ENCODE assay signal across 1 cellular context in the genomic region with DNA sequence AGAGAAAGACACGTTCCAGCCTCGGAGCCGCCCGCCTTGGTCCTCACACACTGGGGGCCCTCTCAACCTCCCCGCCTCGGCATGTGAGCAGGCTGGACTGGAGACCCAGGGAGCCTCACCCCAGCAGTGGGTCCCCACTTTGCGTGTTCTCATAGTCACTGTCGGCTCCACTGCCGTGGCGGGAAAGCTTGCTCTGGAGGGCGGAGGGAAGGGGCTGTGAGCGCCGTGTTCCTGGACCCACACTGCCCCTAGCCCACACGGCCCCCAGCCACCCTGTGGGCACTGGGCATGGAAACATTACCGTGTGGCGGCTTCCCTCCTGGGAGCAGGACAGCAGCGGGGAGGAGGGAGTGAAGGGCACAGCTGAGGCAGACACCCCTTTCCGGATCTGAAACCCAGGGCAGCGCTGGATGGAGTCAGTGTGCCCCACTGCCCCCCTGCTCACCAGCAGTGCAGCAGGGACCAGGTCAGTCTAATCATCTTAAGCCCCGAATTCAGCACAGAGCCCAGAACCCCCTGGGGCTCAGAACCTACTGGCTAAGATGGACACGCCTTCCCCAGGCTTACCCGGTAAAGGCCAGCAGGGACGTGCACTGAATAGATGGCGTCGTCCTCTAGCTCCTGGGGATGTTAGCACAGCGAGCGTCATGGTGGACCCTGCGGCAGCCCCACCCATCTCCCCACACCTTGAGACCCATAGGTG.
A peak's percentile ranks its signal among the peaks of the same experiment; 100 is the strongest.
TF ChIP-seq lines count a peak whose summit lies in the region.

No MANE protein-coding gene starts in this region.

TF ChIP-seq in HepG2, 621 proteins besides CTCF, POLR2A, EP300 and RAD21 (continues in another document):
- TF ChIP-seq CCDC6 (CRISPR knock-in tag; IDR thresholded peaks at IDR 0.05) (peak; percentile 10; the same call in 1 of the 2 replicates), ZNF660 (CRISPR knock-in tag; IDR thresholded peaks at IDR 0.05; ENCODE audit: borderline replicate concordance, low read depth) (no peak), SP4 (CRISPR knock-in tag; IDR thresholded peaks at IDR 0.05) (peak; percentile 23; the same call in 1 of the 2 replicates), ZNF749 (CRISPR knock-in tag; IDR thresholded peaks at IDR 0.05; ENCODE audit: borderline replicate concordance) (no peak), SMARCC2 (IDR thresholded peaks at IDR 0.05) (no peak), CENPX (CRISPR knock-in tag; IDR thresholded peaks at IDR 0.05) (no peak), RBAK (CRISPR knock-in tag; IDR thresholded peaks at IDR 0.05) (no peak), HNRNPL (IDR thresholded peaks at IDR 0.05; ENCODE audit: low read depth, low read length) (0 out of 2 replicates have a peak, but pooled peaks have one; percentile 47), ZNF282 (IDR thresholded peaks at IDR 0.05; ENCODE audit: partially characterized antibody) (no peak), ZKSCAN5 (CRISPR knock-in tag; IDR thresholded peaks at IDR 0.05) (no peak), NR2F2 (IDR thresholded peaks at IDR 0.05; ENCODE audit: borderline replicate concordance, low read depth) (no peak; the same call in 1 of the 2 replicates), EZH2 (conservative IDR thresholded peaks at IDR 0.05; ENCODE audit: low read depth, low read length) (no peak), ZNF557 (CRISPR knock-in tag; IDR thresholded peaks at IDR 0.05) (no peak), RELA (CRISPR knock-in tag; IDR thresholded peaks at IDR 0.05) (no peak), NRL (CRISPR knock-in tag; IDR thresholded peaks at IDR 0.05; ENCODE audit: borderline replicate concordance) (0 out of 2 replicates have a peak, but pooled peaks have one; percentile 21), ZNF367 (CRISPR knock-in tag; IDR thresholded peaks at IDR 0.05; ENCODE audit: borderline replicate concordance) (no peak), JUND (CRISPR knock-in tag; IDR thresholded peaks at IDR 0.05) (no peak), NONO (IDR thresholded peaks at IDR 0.05) (no peak), NONO (CRISPR knock-in tag; conservative IDR thresholded peaks at IDR 0.05) (no peak), ETV5 (CRISPR knock-in tag; IDR thresholded peaks at IDR 0.05; ENCODE audit: borderline replicate concordance) (no peak), ZNF607 (CRISPR knock-in tag; IDR thresholded peaks at IDR 0.05; ENCODE audit: borderline replicate concordance) (no peak), ZNF431 (CRISPR knock-in tag; IDR thresholded peaks at IDR 0.05; ENCODE audit: borderline replicate concordance, low read depth) (no peak), ZNF33B (CRISPR knock-in tag; IDR thresholded peaks at IDR 0.05) (no peak), NFE2L1 (CRISPR knock-in tag; IDR thresholded peaks at IDR 0.05; ENCODE audit: borderline replicate concordance) (no peak), HOXA7 (CRISPR knock-in tag; IDR thresholded peaks at IDR 0.05) (no peak), ZFP36L2 (CRISPR knock-in tag; IDR thresholded peaks at IDR 0.05) (no peak), ZNF790 (CRISPR knock-in tag; IDR thresholded peaks at IDR 0.05; ENCODE audit: borderline replicate concordance) (no peak), ZNF205 (CRISPR knock-in tag; IDR thresholded peaks at IDR 0.05) (no peak), SIX4 (CRISPR knock-in tag; IDR thresholded peaks at IDR 0.05) (no peak), NCOA2 (CRISPR knock-in tag; IDR thresholded peaks at IDR 0.05) (no peak), ZMAT3 (CRISPR knock-in tag; conservative IDR thresholded peaks at IDR 0.05) (no peak), TEAD3 (CRISPR knock-in tag; optimal IDR thresholded peaks at IDR 0.05; ENCODE audit: borderline replicate concordance) (no peak), NR2C2 (CRISPR knock-in tag; IDR thresholded peaks at IDR 0.05; ENCODE audit: borderline replicate concordance) (no peak), ZNF761 (CRISPR knock-in tag; conservative IDR thresholded peaks at IDR 0.05) (no peak), PAWR (CRISPR knock-in tag; IDR thresholded peaks at IDR 0.05; ENCODE audit: borderline replicate concordance) (no peak), AGO2 (optimal IDR thresholded peaks at IDR 0.05; ENCODE audit: low read depth, low read length) (peak; percentile 1), TCF7 (IDR thresholded peaks at IDR 0.05; ENCODE audit: low read depth) (no peak), MIXL1 (CRISPR knock-in tag; IDR thresholded peaks at IDR 0.05) (no peak), ZSCAN9 (CRISPR knock-in tag; IDR thresholded peaks at IDR 0.05; ENCODE audit: borderline replicate concordance) (no peak), NFKBIZ (CRISPR knock-in tag; IDR thresholded peaks at IDR 0.05) (no peak), ZNF24 (IDR thresholded peaks at IDR 0.05) (no peak), ZNF33A (CRISPR knock-in tag; IDR thresholded peaks at IDR 0.05; ENCODE audit: borderline replicate concordance) (no peak), MYC (CRISPR knock-in tag; IDR thresholded peaks at IDR 0.05; ENCODE audit: borderline replicate concordance) (0 out of 2 replicates have a peak, but pooled peaks have one; percentile 8), SPEN (CRISPR knock-in tag; IDR thresholded peaks at IDR 0.05; ENCODE audit: low read depth) (no peak)
- TF ChIP-seq, protein P1, sequence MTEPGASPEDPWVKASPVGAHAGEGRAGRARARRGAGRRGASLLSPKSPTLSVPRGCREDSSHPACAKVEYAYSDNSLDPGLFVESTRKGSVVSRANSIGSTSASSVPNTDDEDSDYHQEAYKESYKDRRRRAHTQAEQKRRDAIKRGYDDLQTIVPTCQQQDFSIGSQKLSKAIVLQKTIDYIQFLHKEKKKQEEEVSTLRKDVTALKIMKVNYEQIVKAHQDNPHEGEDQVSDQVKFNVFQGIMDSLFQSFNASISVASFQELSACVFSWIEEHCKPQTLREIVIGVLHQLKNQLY (CRISPR knock-in tag; IDR thresholded peaks at IDR 0.05), result no peak
- TF ChIP-seq, protein P2, sequence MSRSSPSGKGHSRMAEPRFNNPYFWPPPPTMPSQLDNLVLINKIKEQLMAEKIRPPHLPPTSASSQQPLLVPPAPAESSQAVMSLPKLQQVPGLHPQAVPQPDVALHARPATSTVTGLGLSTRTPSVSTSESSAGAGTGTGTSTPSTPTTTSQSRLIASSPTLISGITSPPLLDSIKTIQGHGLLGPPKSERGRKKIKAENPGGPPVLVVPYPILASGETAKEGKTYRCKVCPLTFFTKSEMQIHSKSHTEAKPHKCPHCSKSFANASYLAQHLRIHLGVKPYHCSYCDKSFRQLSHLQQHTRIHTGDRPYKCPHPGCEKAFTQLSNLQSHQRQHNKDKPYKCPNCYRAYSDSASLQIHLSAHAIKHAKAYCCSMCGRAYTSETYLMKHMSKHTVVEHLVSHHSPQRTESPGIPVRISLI (CRISPR knock-in tag; IDR thresholded peaks at IDR 0.05; ENCODE audit: borderline replicate concordance), result no peak
- TF ChIP-seq, protein P3, sequence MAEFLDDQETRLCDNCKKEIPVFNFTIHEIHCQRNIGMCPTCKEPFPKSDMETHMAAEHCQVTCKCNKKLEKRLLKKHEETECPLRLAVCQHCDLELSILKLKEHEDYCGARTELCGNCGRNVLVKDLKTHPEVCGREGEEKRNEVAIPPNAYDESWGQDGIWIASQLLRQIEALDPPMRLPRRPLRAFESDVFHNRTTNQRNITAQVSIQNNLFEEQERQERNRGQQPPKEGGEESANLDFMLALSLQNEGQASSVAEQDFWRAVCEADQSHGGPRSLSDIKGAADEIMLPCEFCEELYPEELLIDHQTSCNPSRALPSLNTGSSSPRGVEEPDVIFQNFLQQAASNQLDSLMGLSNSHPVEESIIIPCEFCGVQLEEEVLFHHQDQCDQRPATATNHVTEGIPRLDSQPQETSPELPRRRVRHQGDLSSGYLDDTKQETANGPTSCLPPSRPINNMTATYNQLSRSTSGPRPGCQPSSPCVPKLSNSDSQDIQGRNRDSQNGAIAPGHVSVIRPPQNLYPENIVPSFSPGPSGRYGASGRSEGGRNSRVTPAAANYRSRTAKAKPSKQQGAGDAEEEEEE (CRISPR knock-in tag; IDR thresholded peaks at IDR 0.05; ENCODE audit: borderline replicate concordance), result no peak
- TF ChIP-seq, protein P4, sequence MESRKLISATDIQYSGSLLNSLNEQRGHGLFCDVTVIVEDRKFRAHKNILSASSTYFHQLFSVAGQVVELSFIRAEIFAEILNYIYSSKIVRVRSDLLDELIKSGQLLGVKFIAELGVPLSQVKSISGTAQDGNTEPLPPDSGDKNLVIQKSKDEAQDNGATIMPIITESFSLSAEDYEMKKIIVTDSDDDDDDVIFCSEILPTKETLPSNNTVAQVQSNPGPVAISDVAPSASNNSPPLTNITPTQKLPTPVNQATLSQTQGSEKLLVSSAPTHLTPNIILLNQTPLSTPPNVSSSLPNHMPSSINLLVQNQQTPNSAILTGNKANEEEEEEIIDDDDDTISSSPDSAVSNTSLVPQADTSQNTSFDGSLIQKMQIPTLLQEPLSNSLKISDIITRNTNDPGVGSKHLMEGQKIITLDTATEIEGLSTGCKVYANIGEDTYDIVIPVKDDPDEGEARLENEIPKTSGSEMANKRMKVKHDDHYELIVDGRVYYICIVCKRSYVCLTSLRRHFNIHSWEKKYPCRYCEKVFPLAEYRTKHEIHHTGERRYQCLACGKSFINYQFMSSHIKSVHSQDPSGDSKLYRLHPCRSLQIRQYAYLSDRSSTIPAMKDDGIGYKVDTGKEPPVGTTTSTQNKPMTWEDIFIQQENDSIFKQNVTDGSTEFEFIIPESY (CRISPR knock-in tag; IDR thresholded peaks at IDR 0.05), result peak; percentile 18; the same call in 1 of the 2 replicates
- TF ChIP-seq, protein P5, sequence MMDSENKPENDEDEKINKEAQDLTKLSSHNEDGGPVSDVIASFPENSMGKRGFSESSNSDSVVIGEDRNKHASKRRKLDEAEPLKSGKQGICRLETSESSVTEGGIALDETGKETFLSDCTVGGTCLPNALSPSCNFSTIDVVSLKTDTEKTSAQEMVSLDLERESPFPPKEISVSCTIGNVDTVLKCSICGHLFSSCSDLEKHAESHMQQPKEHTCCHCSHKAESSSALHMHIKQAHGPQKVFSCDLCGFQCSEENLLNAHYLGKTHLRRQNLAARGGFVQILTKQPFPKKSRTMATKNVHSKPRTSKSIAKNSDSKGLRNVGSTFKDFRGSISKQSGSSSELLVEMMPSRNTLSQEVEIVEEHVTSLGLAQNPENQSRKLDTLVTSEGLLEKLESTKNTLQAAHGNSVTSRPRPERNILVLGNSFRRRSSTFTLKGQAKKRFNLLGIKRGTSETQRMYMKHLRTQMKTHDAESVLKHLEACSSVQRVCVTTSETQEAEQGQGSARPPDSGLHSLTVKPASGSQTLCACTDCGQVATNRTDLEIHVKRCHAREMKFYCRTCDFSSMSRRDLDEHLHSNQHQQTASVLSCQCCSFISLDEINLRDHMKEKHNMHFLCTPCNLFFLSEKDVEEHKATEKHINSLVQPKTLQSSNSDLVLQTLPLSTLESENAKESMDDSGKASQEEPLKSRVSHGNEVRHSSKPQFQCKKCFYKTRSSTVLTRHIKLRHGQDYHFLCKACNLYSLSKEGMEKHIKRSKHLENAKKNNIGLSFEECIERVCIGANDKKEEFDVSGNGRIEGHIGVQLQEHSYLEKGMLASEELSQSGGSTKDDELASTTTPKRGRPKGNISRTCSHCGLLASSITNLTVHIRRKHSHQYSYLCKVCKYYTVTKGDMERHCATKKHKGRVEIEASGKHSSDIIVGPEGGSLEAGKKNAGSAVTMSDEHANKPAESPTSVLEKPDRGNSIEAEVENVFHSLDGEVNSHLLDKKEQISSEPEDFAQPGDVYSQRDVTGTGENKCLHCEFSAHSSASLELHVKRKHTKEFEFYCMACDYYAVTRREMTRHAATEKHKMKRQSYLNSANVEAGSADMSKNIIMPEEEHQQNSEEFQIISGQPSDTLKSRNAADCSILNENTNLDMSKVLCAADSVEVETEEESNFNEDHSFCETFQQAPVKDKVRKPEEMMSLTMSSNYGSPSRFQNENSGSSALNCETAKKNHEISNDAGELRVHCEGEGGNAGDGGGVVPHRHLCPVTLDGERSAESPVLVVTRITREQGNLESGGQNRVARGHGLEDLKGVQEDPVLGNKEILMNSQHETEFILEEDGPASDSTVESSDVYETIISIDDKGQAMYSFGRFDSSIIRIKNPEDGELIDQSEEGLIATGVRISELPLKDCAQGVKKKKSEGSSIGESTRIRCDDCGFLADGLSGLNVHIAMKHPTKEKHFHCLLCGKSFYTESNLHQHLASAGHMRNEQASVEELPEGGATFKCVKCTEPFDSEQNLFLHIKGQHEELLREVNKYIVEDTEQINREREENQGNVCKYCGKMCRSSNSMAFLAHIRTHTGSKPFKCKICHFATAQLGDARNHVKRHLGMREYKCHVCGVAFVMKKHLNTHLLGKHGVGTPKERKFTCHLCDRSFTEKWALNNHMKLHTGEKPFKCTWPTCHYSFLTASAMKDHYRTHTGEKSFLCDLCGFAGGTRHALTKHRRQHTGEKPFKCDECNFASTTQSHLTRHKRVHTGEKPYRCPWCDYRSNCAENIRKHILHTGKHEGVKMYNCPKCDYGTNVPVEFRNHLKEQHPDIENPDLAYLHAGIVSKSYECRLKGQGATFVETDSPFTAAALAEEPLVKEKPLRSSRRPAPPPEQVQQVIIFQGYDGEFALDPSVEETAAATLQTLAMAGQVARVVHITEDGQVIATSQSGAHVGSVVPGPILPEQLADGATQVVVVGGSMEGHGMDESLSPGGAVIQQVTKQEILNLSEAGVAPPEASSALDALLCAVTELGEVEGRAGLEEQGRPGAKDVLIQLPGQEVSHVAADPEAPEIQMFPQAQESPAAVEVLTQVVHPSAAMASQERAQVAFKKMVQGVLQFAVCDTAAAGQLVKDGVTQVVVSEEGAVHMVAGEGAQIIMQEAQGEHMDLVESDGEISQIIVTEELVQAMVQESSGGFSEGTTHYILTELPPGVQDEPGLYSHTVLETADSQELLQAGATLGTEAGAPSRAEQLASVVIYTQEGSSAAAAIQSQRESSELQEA (CRISPR knock-in tag; IDR thresholded peaks at IDR 0.05; ENCODE audit: not compliant biosample characterization), result no peak
- TF ChIP-seq, protein P6, sequence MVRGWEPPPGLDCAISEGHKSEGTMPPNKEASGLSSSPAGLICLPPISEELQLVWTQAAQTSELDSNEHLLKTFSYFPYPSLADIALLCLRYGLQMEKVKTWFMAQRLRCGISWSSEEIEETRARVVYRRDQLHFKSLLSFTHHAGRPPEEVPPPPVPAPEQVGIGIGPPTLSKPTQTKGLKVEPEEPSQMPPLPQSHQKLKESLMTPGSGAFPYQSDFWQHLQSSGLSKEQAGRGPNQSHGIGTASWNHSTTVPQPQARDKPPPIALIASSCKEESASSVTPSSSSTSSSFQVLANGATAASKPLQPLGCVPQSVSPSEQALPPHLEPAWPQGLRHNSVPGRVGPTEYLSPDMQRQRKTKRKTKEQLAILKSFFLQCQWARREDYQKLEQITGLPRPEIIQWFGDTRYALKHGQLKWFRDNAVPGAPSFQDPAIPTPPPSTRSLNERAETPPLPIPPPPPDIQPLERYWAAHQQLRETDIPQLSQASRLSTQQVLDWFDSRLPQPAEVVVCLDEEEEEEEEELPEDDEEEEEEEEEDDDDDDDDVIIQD (CRISPR knock-in tag; IDR thresholded peaks at IDR 0.05; ENCODE audit: low read depth), result no peak
- TF ChIP-seq, protein P7, sequence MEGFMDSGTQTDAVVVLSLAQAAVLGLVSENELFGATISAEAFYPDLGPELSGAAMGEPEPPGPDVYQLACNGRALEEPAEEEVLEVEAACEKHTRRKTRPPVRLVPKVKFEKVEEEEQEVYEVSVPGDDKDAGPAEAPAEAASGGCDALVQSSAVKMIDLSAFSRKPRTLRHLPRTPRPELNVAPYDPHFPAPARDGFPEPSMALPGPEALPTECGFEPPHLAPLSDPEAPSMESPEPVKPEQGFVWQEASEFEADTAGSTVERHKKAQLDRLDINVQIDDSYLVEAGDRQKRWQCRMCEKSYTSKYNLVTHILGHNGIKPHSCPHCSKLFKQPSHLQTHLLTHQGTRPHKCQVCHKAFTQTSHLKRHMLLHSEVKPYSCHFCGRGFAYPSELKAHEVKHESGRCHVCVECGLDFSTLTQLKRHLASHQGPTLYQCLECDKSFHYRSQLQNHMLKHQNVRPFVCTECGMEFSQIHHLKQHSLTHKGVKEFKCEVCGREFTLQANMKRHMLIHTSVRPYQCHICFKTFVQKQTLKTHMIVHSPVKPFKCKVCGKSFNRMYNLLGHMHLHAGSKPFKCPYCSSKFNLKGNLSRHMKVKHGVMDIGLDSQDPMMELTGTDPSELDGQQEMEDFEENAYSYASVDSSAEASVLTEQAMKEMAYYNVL (CRISPR knock-in tag; IDR thresholded peaks at IDR 0.05; ENCODE audit: borderline replicate concordance), result no peak
